23 cellular contexts compared by ENCODE assay signal in genomic region chr7:99368750-99369389, GRCh38. TPM values are rescaled to one million over a fixed set of nuclear protein-coding genes. Genes with fewer than 3 reads are reported as not detected.
DNase-seq lines count a peak whose midpoint lies in the region; ATAC-seq and TF ChIP-seq lines count a peak whose summit lies in the region.
"Had no signal": no experiment of that assay in that cellular context is flagged by ENCODE, and none has a peak within 500 bp of the region (broad histone marks: within the 10 kb centered on the region; RNA-seq: fewer than 3 reads in every experiment).

No MANE protein-coding gene starts in this region.

- no peaks in the 10 kb centered on the region for H3K9me3 Mint-ChIP-seq in activated naive CD8-positive, alpha-beta T cell treated with anti-CD3 and anti-CD28 coated beads for 36 hours
- no peaks in the 10 kb centered on the region for H3K9me3 Mint-ChIP-seq in activated naive CD8-positive, alpha-beta T cell treated with anti-CD3 and anti-CD28 coated beads, Interleukin-2, amount 50 U/mL, for 24 hours
- no peaks in the 10 kb centered on the region for H3K9me3 Mint-ChIP-seq in chondrocyte (ENCODE audit: low read depth)
- H3K9me3 Mint-ChIP-seq in mesothelial cell of epicardium = no peaks in the 10 kb centered on the region
- H3K9me3 Mint-ChIP-seq in T-helper 2 cell treated with Interferon-gamma antibody and Interleukin-4, amounts not matched to agents 5 μg/mL and 100 μg/mL, for 36 hours = no peaks in the 10 kb centered on the region
- H3K9me3 Mint-ChIP-seq: natural killer cell had no signal

- no peak overlapping the region for H3K4me3 Mint-ChIP-seq in activated naive CD8-positive, alpha-beta T cell treated with anti-CD3 and anti-CD28 coated beads for 36 hours
- H3K4me3 Mint-ChIP-seq in activated naive CD8-positive, alpha-beta T cell treated with anti-CD3 and anti-CD28 coated beads, Interleukin-2, amount 50 U/mL, for 24 hours = no peak overlapping the region
- H3K4me3 Mint-ChIP-seq in chondrocyte (ENCODE audit: unreplicated experiment) (no peak overlapping the region), mesothelial cell of epicardium (no peak overlapping the region)
- no peak overlapping the region for H3K4me3 Mint-ChIP-seq in T-helper 2 cell treated with Interferon-gamma antibody and Interleukin-4, amounts not matched to agents 5 μg/mL and 100 μg/mL, for 36 hours
- H3K4me3 Mint-ChIP-seq: natural killer cell, T-helper 17 cell had no signal

- no peaks in the 10 kb centered on the region for H3K9me3 ChIP-seq in upper lobe of right lung
- H3K9me3 ChIP-seq: BLaER1 treated with 17β-estradiol and CSF1 and Interleukin-3, amounts not matched to agents 10 nM and 100 nM; vagina had no signal

- H3K36me3 Mint-ChIP-seq in activated naive CD8-positive, alpha-beta T cell treated with anti-CD3 and anti-CD28 coated beads for 36 hours = peaks cover 13% of the 10 kb centered on the region
- peaks cover 18% of the 10 kb centered on the region for H3K36me3 Mint-ChIP-seq in activated naive CD8-positive, alpha-beta T cell treated with anti-CD3 and anti-CD28 coated beads, Interleukin-2, amount 50 U/mL, for 24 hours (ENCODE audit: low read depth)
- H3K36me3 Mint-ChIP-seq in chondrocyte (ENCODE audit: low read depth) = peaks cover 16% of the 10 kb centered on the region
- H3K36me3 Mint-ChIP-seq in mesothelial cell of epicardium = peaks cover 2% of the 10 kb centered on the region
- H3K36me3 Mint-ChIP-seq in T-helper 2 cell treated with Interferon-gamma antibody and Interleukin-4, amounts not matched to agents 5 μg/mL and 100 μg/mL, for 36 hours (ENCODE audit: low read depth) = peaks cover 28% of the 10 kb centered on the region
- H3K36me3 Mint-ChIP-seq: natural killer cell had no signal

- no peak for DNase-seq in activated naive CD8-positive, alpha-beta T cell treated with anti-CD3 and anti-CD28 coated beads for 36 hours
- no peak for DNase-seq in activated naive CD8-positive, alpha-beta T cell treated with anti-CD3 and anti-CD28 coated beads, Interleukin-2, amount 50 U/mL, for 24 hours
- DNase-seq in chondrocyte (ENCODE audit: low spot score) = no peak
- no peak for DNase-seq in mesothelial cell of epicardium (ENCODE audit: low spot score in 2 of 2, unreplicated experiment in 2 of 2)
- no peak for DNase-seq in upper lobe of right lung
- no peak for DNase-seq in T-helper 2 cell treated with Interferon-gamma antibody and Interleukin-4, amounts not matched to agents 5 μg/mL and 100 μg/mL, for 36 hours (ENCODE audit: low spot score)
- DNase-seq in caudate nucleus (lab: John Stamatoyannopoulos, UW) = no peak
- DNase-seq: central memory CD4-positive, alpha-beta T cell; effector CD8-positive, alpha-beta T cell; GF-D8; natural killer cell; NCI-H1436; NCI-H748 treated with DMSO at 0.1 percent for 48 hours; SHP77 treated with DMSO at 0.1 percent for 48 hours; stimulated activated CD4-positive, alpha-beta T cell treated with anti-CD3 and anti-CD28 coated beads, Interleukin-2, amount 100 ng/mL, for 48 hours; T-helper 17 cell; WERI-Rb-1 had no signal

- peaks cover 21% of the 10 kb centered on the region for H3K4me1 Mint-ChIP-seq in activated naive CD8-positive, alpha-beta T cell treated with anti-CD3 and anti-CD28 coated beads for 36 hours
- peaks cover 17% of the 10 kb centered on the region for H3K4me1 Mint-ChIP-seq in activated naive CD8-positive, alpha-beta T cell treated with anti-CD3 and anti-CD28 coated beads, Interleukin-2, amount 50 U/mL, for 24 hours
- peaks cover 36% of the 10 kb centered on the region for H3K4me1 Mint-ChIP-seq in chondrocyte (ENCODE audit: low read depth)
- H3K4me1 Mint-ChIP-seq in mesothelial cell of epicardium = peaks cover 30% of the 10 kb centered on the region
- peaks cover 8% of the 10 kb centered on the region for H3K4me1 Mint-ChIP-seq in T-helper 2 cell treated with Interferon-gamma antibody and Interleukin-4, amounts not matched to agents 5 μg/mL and 100 μg/mL, for 36 hours (ENCODE audit: low read depth)

- peaks cover 40% of the 10 kb centered on the region for H3K36me3 ChIP-seq in upper lobe of right lung

- no peak overlapping the region for H3K4me3 ChIP-seq in upper lobe of right lung
- H3K4me3 ChIP-seq: BLaER1 treated with 17β-estradiol and CSF1 and Interleukin-3, amounts not matched to agents 10 nM and 100 nM; vagina had no signal

- no peaks in the 10 kb centered on the region for H3K27me3 ChIP-seq in upper lobe of right lung
- H3K27me3 ChIP-seq: BLaER1 treated with 17β-estradiol and CSF1 and Interleukin-3, amounts not matched to agents 10 nM and 100 nM; vagina had no signal

- intact Hi-C loops in upper lobe of right lung (cut with DNase I) = loop anchor here (10.0 kb wide), 1 partner anchor 46 kb away; no protein-coding TSS in a partner anchor

- H3K27ac ChIP-seq in upper lobe of right lung = peak overlapping the region; percentile 71
- no peak overlapping the region for H3K27ac ChIP-seq in caudate nucleus (ENCODE audit: low read depth, low read length)
- H3K27ac ChIP-seq: BLaER1 treated with 17β-estradiol and CSF1 and Interleukin-3, amounts not matched to agents 10 nM and 100 nM; vagina; WERI-Rb-1 had no signal

- ATAC-seq in activated naive CD8-positive, alpha-beta T cell treated with anti-CD3 and anti-CD28 coated beads, Interleukin-2, amount 50 U/mL, for 24 hours = no peak
- ATAC-seq in upper lobe of right lung (peak; percentile 67), HG03571 (IDR thresholded peaks at IDR 0.05; ENCODE audit: unreplicated experiment) (no peak)
- ATAC-seq: HCT116, HepG2, natural killer cell, T-helper 17 cell had no signal

- H3K27ac Mint-ChIP-seq in activated naive CD8-positive, alpha-beta T cell treated with anti-CD3 and anti-CD28 coated beads for 36 hours = peak overlapping the region; percentile 34
- H3K27ac Mint-ChIP-seq in activated naive CD8-positive, alpha-beta T cell treated with anti-CD3 and anti-CD28 coated beads, Interleukin-2, amount 50 U/mL, for 24 hours = no peak overlapping the region
- H3K27ac Mint-ChIP-seq in chondrocyte (ENCODE audit: unreplicated experiment) (peak overlapping the region; percentile 6), mesothelial cell of epicardium (peak overlapping the region; percentile 83)
- H3K27ac Mint-ChIP-seq in T-helper 2 cell treated with Interferon-gamma antibody and Interleukin-4, amounts not matched to agents 5 μg/mL and 100 μg/mL, for 36 hours = no peak overlapping the region
- H3K27ac Mint-ChIP-seq: natural killer cell, progenitor cell of endocrine pancreas had no signal

- H3K4me1 ChIP-seq in upper lobe of right lung = peaks cover 17% of the 10 kb centered on the region

- no peaks in the 10 kb centered on the region for H3K27me3 Mint-ChIP-seq in activated naive CD8-positive, alpha-beta T cell treated with anti-CD3 and anti-CD28 coated beads for 36 hours
- no peaks in the 10 kb centered on the region for H3K27me3 Mint-ChIP-seq in activated naive CD8-positive, alpha-beta T cell treated with anti-CD3 and anti-CD28 coated beads, Interleukin-2, amount 50 U/mL, for 24 hours
- H3K27me3 Mint-ChIP-seq in chondrocyte (ENCODE audit: low read depth) (no peaks in the 10 kb centered on the region), mesothelial cell of epicardium (ENCODE audit: low read depth) (no peaks in the 10 kb centered on the region)
- no peaks in the 10 kb centered on the region for H3K27me3 Mint-ChIP-seq in T-helper 2 cell treated with Interferon-gamma antibody and Interleukin-4, amounts not matched to agents 5 μg/mL and 100 μg/mL, for 36 hours (ENCODE audit: low read depth)
- H3K27me3 Mint-ChIP-seq: T-helper 17 cell had no signal

- TF ChIP-seq CTCF in chondrocyte (IDR thresholded peaks at IDR 0.05) (no peak), mesothelial cell of epicardium (IDR thresholded peaks at IDR 0.05; ENCODE audit: unreplicated experiment) (no peak), upper lobe of right lung (IDR thresholded peaks at IDR 0.05) (no peak)

RNA-seq across cellular contexts. Expression of gene ARPC1B, which starts 5.7 kb away (rescaled TPM):
- total RNA-seq in activated naive CD8-positive, alpha-beta T cell treated with anti-CD3 and anti-CD28 coated beads for 36 hours = 100 to 1,000 TPM; 256 to 258 TPM
- total RNA-seq in chondrocyte = 120 to 134 TPM (median 130 TPM) in 3 replicates
- 30.0 to 35.3 TPM (median 32.5 TPM) in 3 replicates for total RNA-seq in mesothelial cell of epicardium
- total RNA-seq in upper lobe of right lung = 219 TPM

RNA-seq across cellular contexts. Expression of gene PDAP1, which starts 39.5 kb away (rescaled TPM):
- 100 to 1,000 TPM; 201 to 214 TPM for total RNA-seq in activated naive CD8-positive, alpha-beta T cell treated with anti-CD3 and anti-CD28 coated beads for 36 hours
- total RNA-seq in chondrocyte = 91.2 to 101 TPM (median 92.2 TPM) in 3 replicates
- 98.2 to 103 TPM (median 99.4 TPM) in 3 replicates for total RNA-seq in mesothelial cell of epicardium
- 76.4 TPM for total RNA-seq in upper lobe of right lung

RNA-seq across cellular contexts. Expression of gene BUD31, which starts 39.9 kb away (rescaled TPM):
- total RNA-seq in activated naive CD8-positive, alpha-beta T cell treated with anti-CD3 and anti-CD28 coated beads for 36 hours = 100 to 1,000 TPM; 156 to 162 TPM
- total RNA-seq in chondrocyte (88.3 to 120 TPM (median 108 TPM) in 3 replicates), mesothelial cell of epicardium (63.1 to 79.2 TPM (median 70.3 TPM) in 3 replicates), upper lobe of right lung (72.0 TPM)

RNA-seq across cellular contexts. Expression of gene ARPC1A, which starts 43.2 kb away (rescaled TPM):
- 10 to 100 TPM; 55.0 to 55.9 TPM for total RNA-seq in activated naive CD8-positive, alpha-beta T cell treated with anti-CD3 and anti-CD28 coated beads for 36 hours
- total RNA-seq in chondrocyte (103 to 110 TPM (median 104 TPM) in 3 replicates), mesothelial cell of epicardium (97.1 to 102 TPM (median 99.3 TPM) in 3 replicates), upper lobe of right lung (137 TPM)

Comparison
In these comparisons a context has a peak if more than half of its experiments do, and no peak if none do; other contexts are left out.
1. H3K27ac Mint-ChIP-seq: peak in activated naive CD8-positive, alpha-beta T cell treated with anti-CD3 and anti-CD28 coated beads for 36 hours (single experiment), chondrocyte (single experiment) and mesothelial cell of epicardium (single experiment); none in activated naive CD8-positive, alpha-beta T cell treated with anti-CD3 and anti-CD28 coated beads, Interleukin-2, amount 50 U/mL, for 24 hours (single experiment) and T-helper 2 cell treated with Interferon-gamma antibody and Interleukin-4, amounts not matched to agents 5 μg/mL and 100 μg/mL, for 36 hours (single experiment).